Comparison of ENCODE assay signal across 8 cellular contexts in genomic region chr2:216535454-216535995, GRCh38. TPM values are rescaled to one million over a fixed set of nuclear protein-coding genes. Genes with fewer than 3 reads are reported as not detected.
DNase-seq lines count a peak whose midpoint lies in the region; ATAC-seq, FAIRE-seq and TF ChIP-seq lines count a peak whose summit lies in the region.

No MANE protein-coding gene starts in this region.

- WGBS in suprapubic skin: 9% methylated on average over 9 of the region's 10 CpGs

- no peaks in the 10 kb centered on the region for H3K9me3 ChIP-seq in kidney (ENCODE audit: control insufficient read depth in 1 of 2, low read length in 2 of 2)
- H3K9me3 ChIP-seq in suprapubic skin: no peaks in the 10 kb centered on the region

- intact Hi-C loops in kidney (cut with DNase I): no loop called here

- no peak for ATAC-seq in GM21381 (IDR thresholded peaks at IDR 0.05; ENCODE audit: unreplicated experiment)

- no peaks in the 10 kb centered on the region for H3K36me3 ChIP-seq in brain microvascular endothelial cell (replicated peaks)
- H3K36me3 ChIP-seq in kidney (ENCODE audit: control insufficient read depth in 1 of 2, insufficient read depth in 2 of 2, low read length in 2 of 2): no peaks in the 10 kb centered on the region
- H3K36me3 ChIP-seq in suprapubic skin: no peaks in the 10 kb centered on the region

- peak overlapping the region in 1 of 2 donors; percentile 7 for H3K9ac ChIP-seq in kidney (ENCODE audit: low read length in 2 of 2)

- H3K4me3 ChIP-seq in brain microvascular endothelial cell (ENCODE audit: low read depth, low read length): no peak overlapping the region
- peak overlapping the region in 1 of 2 donors; percentile 21 for H3K4me3 ChIP-seq in kidney (ENCODE audit: low read length in 2 of 2)
- H3K4me3 ChIP-seq in suprapubic skin: no peak overlapping the region

- in situ Hi-C loops in brain microvascular endothelial cell (cut with HindIII; ENCODE audit: low pct_ligation_motif_present, low sequenced_read_pairs): no loop called here

- H3K4me1 ChIP-seq in kidney (ENCODE audit: control insufficient read depth in 1 of 2, insufficient read depth in 1 of 2, low read depth in 1 of 2, low read length in 2 of 2) (peaks cover 38 to 44% of the 10 kb centered on the region in 2 donors), suprapubic skin (peaks cover 48% of the 10 kb centered on the region)

- H3K27me3 ChIP-seq in brain microvascular endothelial cell (replicated peaks) (no peaks in the 10 kb centered on the region), suprapubic skin (no peaks in the 10 kb centered on the region)

- H3K27ac ChIP-seq in brain microvascular endothelial cell (peak overlapping the region; percentile 63), kidney (ENCODE audit: low read depth in 2 of 2, low read length in 2 of 2) (peak overlapping the region; percentile 66 to 69), suprapubic skin (peak overlapping the region; percentile 47)

- TF ChIP-seq POLR2A in suprapubic skin (IDR thresholded peaks at IDR 0.05): no peak

- peak; percentile 79 for TF ChIP-seq EP300 in suprapubic skin (IDR thresholded peaks at IDR 0.05)

- DNase-seq in LHCN-M2 (ENCODE audit: low read depth) (peak; percentile 67), brain microvascular endothelial cell (peak; percentile 94), kidney (peak; percentile 94), suprapubic skin (ENCODE audit: low spot score in 2 of 2) (peak; percentile 76 to 81), SIG-M5 treated with dmso at 0.1 percent for 504 hours (lab: John Stamatoyannopoulos, UW; ENCODE audit: unreplicated experiment) (no peak)
- no peak for DNase-seq in stimulated activated CD4-positive, alpha-beta T cell treated with anti-CD3 and anti-CD28 coated beads, Interleukin-2, amount 100 ng/mL, for 48 hours
- DNase-seq in stimulated activated CD4-positive, alpha-beta T cell treated with anti-CD3 and anti-CD28 coated beads, Interleukin-4, amount 100 ng/mL, for 4 hours: no peak

- no peak for TF ChIP-seq CTCF in brain microvascular endothelial cell (IDR thresholded peaks at IDR 0.05; ENCODE audit: low read depth, low read length, missing control alignments)
- no peak for TF ChIP-seq CTCF in kidney (IDR thresholded peaks at IDR 0.05; ENCODE audit: borderline replicate concordance, extremely low read depth, insufficient read depth)
- TF ChIP-seq CTCF in suprapubic skin (IDR thresholded peaks at IDR 0.05): no peak

- no peak for FAIRE-seq in kidney (lab: Jason Lieb, UNC)

RNA-seq across cellular contexts. Expression of gene RPL37A, which starts 36.9 kb away (rescaled TPM):
- total RNA-seq in LHCN-M2 (2014; rRNA removed) (829 and 905 TPM in 2 replicates), kidney (1,810 TPM), suprapubic skin (1,000 to 10,000 TPM in 3 of 4 donors, 100 to 1,000 TPM in 1; 892 to 2,420 (median 2,172) TPM)
- 5,692 TPM for polyA plus RNA-seq in LHCN-M2 (2012)
- 4,316 TPM for polyA plus RNA-seq in kidney (ENCODE audit: insufficient read depth, low read depth, low replicate concordance)

Comparison
In these comparisons a context has a peak if more than half of its experiments do, and no peak if none do; other contexts are left out.
1. DNase-seq: peak in LHCN-M2 (single experiment), brain microvascular endothelial cell (single experiment), kidney (single experiment) and suprapubic skin (2 of 2); none in stimulated activated CD4-positive, alpha-beta T cell treated with anti-CD3 and anti-CD28 coated beads, Interleukin-2, amount 100 ng/mL, for 48 hours (0 of 2), stimulated activated CD4-positive, alpha-beta T cell treated with anti-CD3 and anti-CD28 coated beads, Interleukin-4, amount 100 ng/mL, for 4 hours (0 of 2) and SIG-M5 treated with dmso at 0.1 percent for 504 hours (single experiment).
2. Peak in every context shown above with its lines, with median percentiles within 50 percentile points of each other: H3K27ac ChIP-seq.